8 cellular contexts compared by ENCODE assay signal in genomic region chr15:84714372-84714771, GRCh38. TPM values are rescaled to one million over a fixed set of nuclear protein-coding genes. Genes with fewer than 3 reads are reported as not detected.
DNase-seq lines count a peak whose midpoint lies in the region; TF ChIP-seq lines count a peak whose summit lies in the region.

No MANE protein-coding gene starts in this region.

- H3K27me3 Mint-ChIP-seq in activated T-cell treated with anti-CD3 and anti-CD28 coated beads, Interleukin-2, amount 50 U/mL, for 24 hours = no peaks in the 10 kb centered on the region

- H4K20me1 ChIP-seq in smooth muscle cell (ENCODE audit: low read depth) = peaks cover 55% of the 10 kb centered on the region

- H3K27me3 ChIP-seq in WERI-Rb-1 (ENCODE audit: insufficient read depth, low read depth, severe bottlenecking) (no peaks in the 10 kb centered on the region), smooth muscle cell (ENCODE audit: low read depth) (no peaks in the 10 kb centered on the region)

- H3K36me3 Mint-ChIP-seq in activated T-cell treated with anti-CD3 and anti-CD28 coated beads, Interleukin-2, amount 50 U/mL, for 24 hours (ENCODE audit: low read depth) = peaks cover 69% of the 10 kb centered on the region

- peaks cover 52% of the 10 kb centered on the region for H3K4me1 Mint-ChIP-seq in activated T-cell treated with anti-CD3 and anti-CD28 coated beads, Interleukin-2, amount 50 U/mL, for 24 hours (ENCODE audit: low read depth)

- no peak overlapping the region for H2AFZ ChIP-seq in smooth muscle cell (ENCODE audit: low read depth)

- DNase-seq in activated T-cell treated with anti-CD3 and anti-CD28 coated beads, Interleukin-2, amount 50 U/mL, for 24 hours = no peak
- no peak for DNase-seq in activated T-cell treated with anti-CD3 and anti-CD28 coated beads, Interleukin-2, amount 50 U/mL, for 48 hours
- DNase-seq in WERI-Rb-1 (no peak), fibroblast of the aortic adventitia (ENCODE audit: low read depth) (no peak), smooth muscle cell (lab: John Stamatoyannopoulos, UW; ENCODE audit: unreplicated experiment) (no peak), H4 (ENCODE audit: low spot score) (no peak), glomerular visceral epithelial cell (ENCODE audit: extremely low spot score) (no peak), AG08395 (ENCODE audit: low spot score) (no peak)

- no peaks in the 10 kb centered on the region for H3K9me3 Mint-ChIP-seq in activated T-cell treated with anti-CD3 and anti-CD28 coated beads, Interleukin-2, amount 50 U/mL, for 24 hours

- peaks cover 10% of the 10 kb centered on the region for H3K4me1 ChIP-seq in smooth muscle cell (ENCODE audit: low read depth)

- peak overlapping the region; percentile 63 for H3K27ac Mint-ChIP-seq in activated T-cell treated with anti-CD3 and anti-CD28 coated beads, Interleukin-2, amount 50 U/mL, for 24 hours

- WGBS in smooth muscle cell (ENCODE audit: low lambda C conversion rate) = 83% methylated on average over 5 of the region's 5 CpGs

- H3K27ac ChIP-seq in WERI-Rb-1 (no peak overlapping the region), smooth muscle cell (ENCODE audit: low read depth) (peak overlapping the region; percentile 72)

- H3K79me2 ChIP-seq in smooth muscle cell (ENCODE audit: low read depth) = peaks cover 68% of the 10 kb centered on the region

- peak overlapping the region; percentile 95 for H3K4me2 ChIP-seq in smooth muscle cell

- TF ChIP-seq CTCF in WERI-Rb-1 (IDR thresholded peaks at IDR 0.05; ENCODE audit: low read depth, low read length) (no peak), fibroblast of the aortic adventitia (IDR thresholded peaks at IDR 0.05; ENCODE audit: insufficient read depth, low read length) (no peak), smooth muscle cell (IDR thresholded peaks at IDR 0.05; ENCODE audit: borderline replicate concordance, insufficient read depth, poor library complexity, severe bottlenecking) (no peak)

- peaks cover 8% of the 10 kb centered on the region for H3F3A ChIP-seq in smooth muscle cell (ENCODE audit: low read depth)

- H3K9me3 ChIP-seq in WERI-Rb-1 (ENCODE audit: severe bottlenecking) (no peaks in the 10 kb centered on the region), smooth muscle cell (replicated peaks; ENCODE audit: low read depth) (no peaks in the 10 kb centered on the region)

- H3K4me3 Mint-ChIP-seq in activated T-cell treated with anti-CD3 and anti-CD28 coated beads, Interleukin-2, amount 50 U/mL, for 24 hours = peak overlapping the region; percentile 100

- H3K36me3 ChIP-seq in WERI-Rb-1 = peaks cover 29% of the 10 kb centered on the region
- H3K36me3 ChIP-seq in smooth muscle cell (ENCODE audit: low read depth) = peaks cover 3% of the 10 kb centered on the region

- H3K4me3 ChIP-seq in WERI-Rb-1 (ENCODE audit: low read depth, low read length) (peak overlapping the region; percentile 91), fibroblast of the aortic adventitia (ENCODE audit: low read depth, low read length) (peak overlapping the region; percentile 91), smooth muscle cell (peak overlapping the region; percentile 77)

- H3K9ac ChIP-seq in smooth muscle cell (ENCODE audit: low read depth) = peak overlapping the region; percentile 77

RNA-seq across cellular contexts. Expression of gene SEC11A, which starts 1.6 kb away (rescaled TPM):
- total RNA-seq in fibroblast of the aortic adventitia (ENCODE audit: low replicate concordance) = 292 and 299 TPM in 2 replicates
- 276 and 305 TPM in 2 replicates for total RNA-seq in smooth muscle cell
- polyA plus RNA-seq in smooth muscle cell = 228 and 236 TPM in 2 replicates
- total RNA-seq in H4 (2014; rRNA removed; shearing (Covaris generic)) = 186 and 244 TPM in 2 replicates

RNA-seq across cellular contexts. Expression of gene ZNF592, which starts 34.0 kb away (rescaled TPM):
- total RNA-seq in fibroblast of the aortic adventitia (ENCODE audit: low replicate concordance) (7.4 and 11.7 TPM in 2 replicates), smooth muscle cell (7.7 and 10.7 TPM in 2 replicates)
- 10.8 and 15.7 TPM in 2 replicates for polyA plus RNA-seq in smooth muscle cell
- 3.9 and 6.1 TPM in 2 replicates for total RNA-seq in H4 (2014; rRNA removed; shearing (Covaris generic))

RNA-seq across cellular contexts. Expression of gene NMB, which starts 56.4 kb away (rescaled TPM):
- total RNA-seq in fibroblast of the aortic adventitia (ENCODE audit: low replicate concordance) (4.1 TPM in 1 of 2 replicates, not detected in the other), smooth muscle cell (2.1 and 4.3 TPM in 2 replicates)
- polyA plus RNA-seq in smooth muscle cell = 6.5 and 12.7 TPM in 2 replicates
- 11.3 and 28.5 TPM in 2 replicates for total RNA-seq in H4 (2014; rRNA removed; shearing (Covaris generic))
